7 cellular contexts compared by ENCODE assay signal in the genomic region with DNA sequence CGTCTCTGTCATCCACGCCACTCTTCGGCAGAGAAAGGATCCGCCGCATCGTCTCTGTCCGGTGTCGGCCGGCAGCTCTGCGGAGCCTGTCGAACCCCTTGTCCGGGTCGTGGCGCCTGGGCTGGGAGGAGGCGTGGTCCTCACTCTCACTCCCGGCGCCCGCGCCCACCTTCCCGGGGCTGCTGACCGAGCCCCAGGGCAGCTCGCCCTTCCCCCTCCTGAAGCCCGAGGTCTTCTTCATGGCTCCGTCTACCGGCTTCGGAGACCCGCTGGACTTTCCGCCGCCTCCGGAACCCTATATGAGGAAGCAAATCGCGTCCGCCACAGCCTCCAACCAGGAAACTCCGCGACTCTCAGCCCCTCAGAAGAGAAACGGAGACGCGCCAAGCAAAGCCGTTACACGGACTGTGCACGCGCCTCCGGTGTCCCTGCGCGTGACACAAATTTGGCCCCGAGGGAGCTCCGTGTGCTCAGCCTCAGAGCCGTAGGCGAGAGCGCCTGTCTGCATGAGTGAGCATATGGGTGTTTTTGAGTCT.
A peak's percentile ranks its signal among the peaks of the same experiment; 100 is the strongest.
DNase-seq lines count a peak whose midpoint lies in the region; ATAC-seq and TF ChIP-seq lines count a peak whose summit lies in the region.
"Not testable (repeated sequence)": the region's sequence is repeated elsewhere in the genome, so short reads cannot be mapped to it uniquely, and the experiment has no call there.

No MANE protein-coding gene starts in this region.

- H4K8ac ChIP-seq in trophoblast cell (ENCODE audit: low read depth, low read length), result not testable (repeated sequence)

- not testable (repeated sequence) for H3K36me3 ChIP-seq in trophoblast cell (ENCODE audit: control insufficient read depth in 1 of 2, insufficient read depth in 2 of 2, low read length in 2 of 2)

- H3K4ac ChIP-seq in trophoblast cell (ENCODE audit: low read depth, low read length), result not testable (repeated sequence)

- ATAC-seq in GM18511 (IDR thresholded peaks at IDR 0.05; ENCODE audit: unreplicated experiment) (peak; percentile 87), GM21360 (IDR thresholded peaks at IDR 0.05; ENCODE audit: unreplicated experiment) (peak; percentile 70), HG02938 (IDR thresholded peaks at IDR 0.05; ENCODE audit: unreplicated experiment) (peak; percentile 66)
- ATAC-seq in Right ventricle myocardium inferior, result not testable (repeated sequence)

- H3K18ac ChIP-seq in trophoblast cell (ENCODE audit: low read length), result not testable (repeated sequence)

- not testable (repeated sequence) for H3K79me1 ChIP-seq in trophoblast cell (ENCODE audit: low read length)

- not testable (repeated sequence) for H3K79me2 ChIP-seq in trophoblast cell (ENCODE audit: control insufficient read depth, insufficient read depth, low read length, poor library complexity)

- WGBS in trophoblast cell (ENCODE audit: extremely low coverage, insufficient coverage, insufficient read length), result no CpG with 5 or more reads among the region's 50 CpGs

- CTCF ChIA-PET in activated CD4-positive, alpha-beta T cell treated with anti-CD3 and anti-CD28 coated beads, Interleukin-2, amount 10 ng/mL, durations not matched to agents 7 days and 5 days (lab: Charles Lee), result not testable (repeated sequence)

- H4K91ac ChIP-seq in trophoblast cell (ENCODE audit: low read depth, low read length), result not testable (repeated sequence)

- DNase-seq in HL-60 (ENCODE audit: low read depth in 1 of 2, low spot score in 1 of 2), result not testable (repeated sequence)
- DNase-seq in activated CD4-positive, alpha-beta T cell treated with anti-CD3 and anti-CD28 coated beads, Interleukin-2, amount 10 ng/mL, durations not matched to agents 7 days and 5 days, result peak; percentile 10
- DNase-seq in Right ventricle myocardium inferior (ENCODE audit: missing footprints) (peak; percentile 78), trophoblast cell (peak; percentile 17 to 28)

- not testable (repeated sequence) for H2AFZ ChIP-seq in trophoblast cell (ENCODE audit: insufficient read depth, low read length, poor library complexity)

- H3K27me3 ChIP-seq in HL-60 (ENCODE audit: insufficient read depth, poor library complexity, severe bottlenecking); trophoblast cell (ENCODE audit: insufficient read depth, low read length): not testable (repeated sequence)

- not testable (repeated sequence) for H3K9ac ChIP-seq in trophoblast cell (ENCODE audit: low read length)

- peak overlapping the region; percentile 48 for H3K4me2 ChIP-seq in trophoblast cell (ENCODE audit: low read length)

- H3K4me1 Mint-ChIP-seq in activated CD4-positive, alpha-beta T cell treated with anti-CD3 and anti-CD28 coated beads, Interleukin-2, amount 10 ng/mL, durations not matched to agents 7 days and 5 days, result not testable (repeated sequence)

- H2AK5ac ChIP-seq in trophoblast cell (ENCODE audit: low read length), result not testable (repeated sequence)

- not testable (repeated sequence) for H4K12ac ChIP-seq in trophoblast cell (ENCODE audit: low read depth, low read length)

- H3K4me3 Mint-ChIP-seq in activated CD4-positive, alpha-beta T cell treated with anti-CD3 and anti-CD28 coated beads, Interleukin-2, amount 10 ng/mL, durations not matched to agents 7 days and 5 days, result peak overlapping the region; percentile 67

- H3K4me3 ChIP-seq in HL-60 (replicated peaks; ENCODE audit: insufficient read depth, low read length), result 0 out of 2 replicates have a peak overlapping the region, but pooled peaks have one; percentile 4
- not testable (repeated sequence) for H3K4me3 ChIP-seq in trophoblast cell (ENCODE audit: low read depth, low read length)

- H3K9me3 Mint-ChIP-seq in activated CD4-positive, alpha-beta T cell treated with anti-CD3 and anti-CD28 coated beads, Interleukin-2, amount 10 ng/mL, durations not matched to agents 7 days and 5 days, result not testable (repeated sequence)

- H3K36me3 Mint-ChIP-seq in activated CD4-positive, alpha-beta T cell treated with anti-CD3 and anti-CD28 coated beads, Interleukin-2, amount 10 ng/mL, durations not matched to agents 7 days and 5 days (ENCODE audit: low read depth), result not testable (repeated sequence)

- peaks cover 21% of the 10 kb centered on the region for H3K9me3 ChIP-seq in trophoblast cell (ENCODE audit: insufficient read depth, low read depth, low read length)

- not testable (repeated sequence) for H3K4me1 ChIP-seq in trophoblast cell (ENCODE audit: control insufficient read depth in 1 of 2, insufficient read depth in 2 of 2, low read length in 2 of 2)

- H2BK12ac ChIP-seq in trophoblast cell (ENCODE audit: low read length), result not testable (repeated sequence)

- POLR2A ChIA-PET in activated CD4-positive, alpha-beta T cell treated with anti-CD3 and anti-CD28 coated beads, Interleukin-2, amount 10 ng/mL, durations not matched to agents 7 days and 5 days (lab: Charles Lee), result not testable (repeated sequence)

- H3K27ac Mint-ChIP-seq in activated CD4-positive, alpha-beta T cell treated with anti-CD3 and anti-CD28 coated beads, Interleukin-2, amount 10 ng/mL, durations not matched to agents 7 days and 5 days, result not testable (repeated sequence)

- H3K23ac ChIP-seq in trophoblast cell (ENCODE audit: low read length), result not testable (repeated sequence)

- not testable (repeated sequence) for H3K27ac ChIP-seq in HL-60 (replicated peaks); trophoblast cell (ENCODE audit: low read depth, low read length)

- TF ChIP-seq CTCF in HL-60 (IDR thresholded peaks at IDR 0.05; ENCODE audit: insufficient read depth, low read length), result not testable (repeated sequence)

- intact Hi-C loops in Right ventricle myocardium inferior (cut with DNase I), result not testable (repeated sequence)

- H2BK120ac ChIP-seq in trophoblast cell (ENCODE audit: insufficient read depth, low read length, poor library complexity), result not testable (repeated sequence)

- H3K27me3 Mint-ChIP-seq in activated CD4-positive, alpha-beta T cell treated with anti-CD3 and anti-CD28 coated beads, Interleukin-2, amount 10 ng/mL, durations not matched to agents 7 days and 5 days, result peaks cover 21% of the 10 kb centered on the region

- not testable (repeated sequence) for H2BK5ac ChIP-seq in trophoblast cell (ENCODE audit: low read depth, low read length, poor library complexity)

- H3K14ac ChIP-seq in trophoblast cell (ENCODE audit: low read length), result not testable (repeated sequence)
